11 cellular contexts compared by ENCODE assay signal in the genomic region with DNA sequence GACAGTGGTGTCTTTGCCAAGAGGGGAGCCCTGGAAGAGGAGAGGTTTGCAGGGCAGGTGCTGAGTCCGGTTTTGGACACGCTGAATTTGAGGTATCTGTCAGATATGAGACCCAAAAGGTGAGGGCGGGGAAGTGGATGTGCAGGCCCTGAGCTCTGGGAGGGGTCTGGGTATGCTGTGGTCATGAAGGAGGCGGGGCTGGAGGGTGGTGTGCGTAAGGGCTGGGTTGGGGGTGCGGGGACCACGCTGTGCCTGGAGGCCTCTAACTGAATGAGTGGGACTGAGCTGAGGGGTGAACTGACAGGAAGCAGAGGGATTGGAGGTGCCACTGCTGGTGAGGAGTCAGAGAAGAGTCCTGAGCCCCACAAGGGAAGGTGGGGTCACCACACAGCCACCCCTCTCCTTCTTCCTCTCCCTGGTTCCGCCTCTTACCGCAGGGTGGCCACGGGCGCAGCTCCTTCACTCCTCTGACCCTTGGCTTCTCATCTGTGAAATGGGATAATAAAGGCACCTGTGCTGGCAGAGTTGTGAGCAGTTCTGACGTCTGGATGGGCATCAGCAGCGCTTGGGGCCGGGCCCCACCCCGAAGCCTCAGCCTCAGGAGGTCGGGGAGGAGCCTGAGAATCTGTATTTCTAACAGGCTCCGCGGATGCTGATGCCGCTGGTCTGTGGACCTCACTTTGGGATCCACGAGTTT. TPM values are rescaled to one million over a fixed set of nuclear protein-coding genes. Genes with fewer than 3 reads are reported as not detected.
DNase-seq lines count a peak whose midpoint lies in the region; ATAC-seq and TF ChIP-seq lines count a peak whose summit lies in the region.
"Had no signal": no experiment of that assay in that cellular context is flagged by ENCODE, and none has a peak within 500 bp of the region (broad histone marks: within the 10 kb centered on the region; RNA-seq: fewer than 3 reads in every experiment).

No MANE protein-coding gene starts in this region.

- no peaks in the 10 kb centered on the region for H3K9me3 ChIP-seq in sigmoid colon
- H3K9me3 ChIP-seq: colonic mucosa had no signal

- 53 to 71% methylated on average over 20 of the region's 20 CpGs for WGBS in sigmoid colon, 2 donors

- no peak for TF ChIP-seq POLR2A in sigmoid colon (IDR thresholded peaks at IDR 0.05)

- no peak overlapping the region for H3K27ac ChIP-seq in sigmoid colon
- H3K27ac ChIP-seq: colonic mucosa, VCaP had no signal

- no peak for TF ChIP-seq EP300 in sigmoid colon (IDR thresholded peaks at IDR 0.05)

- peak; percentile 1 for DNase-seq in stimulated activated CD4-positive, alpha-beta T cell treated with anti-CD3 and anti-CD28 coated beads, Interleukin-4, amount 100 ng/mL, for 1 hour
- DNase-seq in stimulated activated CD4-positive, alpha-beta T cell treated with anti-CD3 and anti-CD28 coated beads, Interleukin-15, amount 100 ng/mL, for 24 hours: no peak
- DNase-seq in activated naive CD4-positive, alpha-beta T cell treated with anti-CD3 and anti-CD28 coated beads, Interleukin-2, amount 50 U/mL, for 16 hours: peak; percentile 9
- peak; percentile 64 for DNase-seq in mesenteric fat pad (ENCODE audit: low spot score)
- DNase-seq in sigmoid colon: no peak
- DNase-seq in EL: no peak
- DNase-seq: SHP77 treated with DMSO at 0.1 percent for 48 hours had no signal

- no peaks in the 10 kb centered on the region for H3K36me3 ChIP-seq in sigmoid colon
- H3K36me3 ChIP-seq: colonic mucosa had no signal

- peaks cover 0 to 13% (median 11%) of the 10 kb centered on the region in 4 donors for H3K4me1 ChIP-seq in sigmoid colon

- peaks cover 0 to 4% (median 0%) of the 10 kb centered on the region in 3 donors for H3K27me3 ChIP-seq in sigmoid colon
- H3K27me3 ChIP-seq: colonic mucosa had no signal

- intact Hi-C loops in sigmoid colon (cut with DNase I): loop anchor here (1.0 kb wide), 1 partner anchor 520 kb away; no protein-coding TSS in a partner anchor

- ATAC-seq in GM19452 (IDR thresholded peaks at IDR 0.05; ENCODE audit: unreplicated experiment): no peak
- ATAC-seq in activated CD4-positive, CD25-positive, alpha-beta regulatory T cell treated with anti-CD3 and anti-CD28 coated beads, Interleukin-2, amount 50 U/mL, for 24 hours: no peak

- no peak overlapping the region for H3K4me3 ChIP-seq in sigmoid colon
- H3K4me3 ChIP-seq: colonic mucosa had no signal

- TF ChIP-seq CTCF in sigmoid colon (IDR thresholded peaks at IDR 0.05): no peak

RNA-seq across cellular contexts. Expression of a gene that starts 28.8 kb away (rescaled TPM):
- total RNA-seq in mesenteric fat pad (24.8 TPM), sigmoid colon (10 to 100 TPM in 1 of 4 donors, 1 to 10 TPM in 3; 4.6 to 14.3 (median 7.7) TPM)
- 10 to 100 TPM in 1 of 3 donors, 1 to 10 TPM in 2; 2.1 to 10.4 (median 6.6) TPM for polyA plus RNA-seq in sigmoid colon

RNA-seq across cellular contexts. Expression of a gene that starts 47.2 kb away (rescaled TPM):
- total RNA-seq in mesenteric fat pad: 558 TPM
- total RNA-seq in sigmoid colon: 100 to 1,000 TPM; 129 to 220 (median 157) TPM
- polyA plus RNA-seq in sigmoid colon: 100 to 1,000 TPM; 147 to 402 (median 255) TPM

Comparison
In these comparisons a context has a peak if more than half of its experiments do, and no peak if none do; other contexts are left out.
1. DNase-seq: peak in stimulated activated CD4-positive, alpha-beta T cell treated with anti-CD3 and anti-CD28 coated beads, Interleukin-4, amount 100 ng/mL, for 1 hour (single experiment), activated naive CD4-positive, alpha-beta T cell treated with anti-CD3 and anti-CD28 coated beads, Interleukin-2, amount 50 U/mL, for 16 hours (single experiment) and mesenteric fat pad (single experiment); none in stimulated activated CD4-positive, alpha-beta T cell treated with anti-CD3 and anti-CD28 coated beads, Interleukin-15, amount 100 ng/mL, for 24 hours (single experiment), sigmoid colon (single experiment) and EL (single experiment).